Comparison of ENCODE assay signal across 8 cellular contexts in genomic region chr17:32523827-32524552, GRCh38. TPM values are rescaled to one million over a fixed set of nuclear protein-coding genes. Genes with fewer than 3 reads are reported as not detected.
DNase-seq lines count a peak whose midpoint lies in the region; ATAC-seq and TF ChIP-seq lines count a peak whose summit lies in the region.

No MANE protein-coding gene starts in this region.

- H3K4me1 ChIP-seq in sigmoid colon (peaks cover 0 to 12% (median 6%) of the 10 kb centered on the region in 4 donors), hepatocyte (ENCODE audit: insufficient read depth) (peaks cover 11% of the 10 kb centered on the region)

- H2AFZ ChIP-seq in hepatocyte, result no peak overlapping the region

- no peak overlapping the region for H3K27ac ChIP-seq in sigmoid colon
- H3K27ac ChIP-seq in hepatocyte, result no peak overlapping the region

- no peaks in the 10 kb centered on the region for H3K79me2 ChIP-seq in hepatocyte

- H3K4me3 ChIP-seq in sigmoid colon (no peak overlapping the region), hepatocyte (no peak overlapping the region)

- WGBS in sigmoid colon, 2 donors, result 75 to 88% methylated on average over 12 of the region's 12 CpGs
- WGBS in hepatocyte (ENCODE audit: low lambda C conversion rate, missing lambda C conversion rate), result 96% methylated on average over 12 of the region's 12 CpGs

- TF ChIP-seq POLR2A in sigmoid colon (IDR thresholded peaks at IDR 0.05), result no peak

- H3K4me2 ChIP-seq in hepatocyte, result no peak overlapping the region

- TF ChIP-seq EP300 in sigmoid colon (IDR thresholded peaks at IDR 0.05), result no peak

- peak; percentile 52 for DNase-seq in activated CD4-positive, alpha-beta T cell treated with anti-CD3 and anti-CD28 coated beads for 48 hours
- no peak for DNase-seq in activated CD4-positive, alpha-beta T cell treated with anti-CD3 and anti-CD28 coated beads, Interleukin-2, amount 50 U/mL, for 1 hour
- peak; percentile 31 for DNase-seq in RPMI7951 (ENCODE audit: low read depth)
- peak; percentile 4 for DNase-seq in sigmoid colon
- DNase-seq in nucleus accumbens (lab: John Stamatoyannopoulos, UW), result no peak
- no peak for DNase-seq in hepatocyte (ENCODE audit: low spot score)

- no peaks in the 10 kb centered on the region for H3K27me3 ChIP-seq in sigmoid colon
- H3K27me3 ChIP-seq in hepatocyte, result no peaks in the 10 kb centered on the region

- H3K9me2 ChIP-seq in hepatocyte (replicated peaks; ENCODE audit: insufficient read depth), result no peaks in the 10 kb centered on the region

- no peaks in the 10 kb centered on the region for H4K20me1 ChIP-seq in hepatocyte (ENCODE audit: insufficient read depth, poor library complexity, severe bottlenecking)

- ATAC-seq in GM21786 (IDR thresholded peaks at IDR 0.05; ENCODE audit: unreplicated experiment) (peak; percentile 33), HG03457 (IDR thresholded peaks at IDR 0.05; ENCODE audit: unreplicated experiment) (no peak)

- TF ChIP-seq CTCF in sigmoid colon (IDR thresholded peaks at IDR 0.05), result no peak
- TF ChIP-seq CTCF in hepatocyte (IDR thresholded peaks at IDR 0.05; ENCODE audit: poor library complexity), result no peak

- H3K36me3 ChIP-seq in sigmoid colon (no peaks in the 10 kb centered on the region), hepatocyte (replicated peaks; ENCODE audit: insufficient read depth, low read depth) (no peaks in the 10 kb centered on the region)

- no peaks in the 10 kb centered on the region for H3K9me3 ChIP-seq in sigmoid colon
- H3K9me3 ChIP-seq in hepatocyte (ENCODE audit: low read depth), result no peaks in the 10 kb centered on the region

- intact Hi-C loops in sigmoid colon (cut with DNase I), result no loop called here

RNA-seq across cellular contexts. Expression of gene CDK5R1, which starts 37.2 kb away (rescaled TPM):
- 2.9 and 3.4 TPM in 2 replicates for total RNA-seq in RPMI7951 (2014; rRNA removed; shearing (Covaris generic))
- total RNA-seq in sigmoid colon, result 1 to 10 TPM in 3 of 4 donors, under 1 TPM in 1; 0.81 to 1.2 (median 1.1) TPM
- polyA plus RNA-seq in sigmoid colon, result 1 to 10 TPM in 1 of 3 donors, under 1 TPM in 2; under 0.01 to 3.8 (median 0.46) TPM
- total RNA-seq in hepatocyte, result 1.1 and 1.3 TPM in 2 replicates
- polyA plus RNA-seq in hepatocyte, result 0.80 and 1.0 TPM in 2 replicates

Comparison
In these comparisons a context has a peak if more than half of its experiments do, and no peak if none do; other contexts are left out.
1. DNase-seq: peak in activated CD4-positive, alpha-beta T cell treated with anti-CD3 and anti-CD28 coated beads for 48 hours (single experiment), RPMI7951 (single experiment) and sigmoid colon (single experiment); none in activated CD4-positive, alpha-beta T cell treated with anti-CD3 and anti-CD28 coated beads, Interleukin-2, amount 50 U/mL, for 1 hour (single experiment), nucleus accumbens (0 of 56) and hepatocyte (single experiment).